Comparison of ENCODE assay signal across 20 cellular contexts in genomic region chr6:15355683-15356099, GRCh38.
DNase-seq lines count a peak whose midpoint lies in the region; ATAC-seq and TF ChIP-seq lines count a peak whose summit lies in the region.
"Had no signal": no experiment of that assay in that cellular context is flagged by ENCODE, and none has a peak within 500 bp of the region (broad histone marks: within the 10 kb centered on the region; RNA-seq: fewer than 3 reads in every experiment).

No MANE protein-coding gene starts in this region.

- no peak for ATAC-seq in IMR-90 (ENCODE audit: low read depth)
- peak; percentile 29 to 71 for ATAC-seq in gastrocnemius medialis
- ATAC-seq: stimulated activated naive CD8-positive, alpha-beta T cell treated with anti-CD3 and anti-CD28 coated beads, Interleukin-15, amount 100 ng/mL, for 72 hours had no signal

- H3K36me3 Mint-ChIP-seq in activated T-cell treated with anti-CD3 and anti-CD28 coated beads, Interleukin-2, amount 50 U/mL, for 24 hours (ENCODE audit: low read depth), result peaks cover 56% of the 10 kb centered on the region
- H3K36me3 Mint-ChIP-seq in Caco-2 (ENCODE audit: insufficient read depth, unreplicated experiment), result no peaks in the 10 kb centered on the region
- H3K36me3 Mint-ChIP-seq: mesothelial cell of epicardium had no signal

- H3K27ac Mint-ChIP-seq in activated T-cell treated with anti-CD3 and anti-CD28 coated beads, Interleukin-2, amount 50 U/mL, for 24 hours, result peak overlapping the region; percentile 19
- no peak overlapping the region for H3K27ac Mint-ChIP-seq in Caco-2 (ENCODE audit: unreplicated experiment)
- H3K27ac Mint-ChIP-seq: activated naive CD8-positive, alpha-beta T cell; mesothelial cell of epicardium had no signal

- H4K20me1 ChIP-seq in IMR-90 (ENCODE audit: insufficient read depth, low read length), result peaks cover 91% of the 10 kb centered on the region

- H4K5ac ChIP-seq in IMR-90 (ENCODE audit: low read depth, low read length), result no peak overlapping the region

- no peak overlapping the region for H4K8ac ChIP-seq in IMR-90 (ENCODE audit: low read depth in 2 of 2, low read length in 2 of 2)

- POLR2A ChIA-PET in IMR-90 (lab: Charles Lee; ENCODE audit: unreplicated experiment) (no interaction called here), Caco-2 (lab: Charles Lee) (no interaction called here)

- H3K79me1 ChIP-seq in IMR-90 (ENCODE audit: low read depth in 1 of 2, low read length in 2 of 2), result peaks cover 36 to 86% of the 10 kb centered on the region in 2 experiments

- H3K4ac ChIP-seq in IMR-90 (ENCODE audit: low read depth, low read length), result no peak overlapping the region; the same call in 1 of the 2 replicates

- H3K9me3 ChIP-seq in IMR-90 (ENCODE audit: control insufficient read depth, insufficient read depth, low read length), result no peaks in the 10 kb centered on the region
- no peaks in the 10 kb centered on the region for H3K9me3 ChIP-seq in gastrocnemius medialis
- H3K9me3 ChIP-seq in Caco-2, result no peaks in the 10 kb centered on the region
- H3K9me3 ChIP-seq: left ventricle myocardium inferior, MG63, spleen, transverse colon had no signal

- no peak overlapping the region for H3K4me3 Mint-ChIP-seq in activated T-cell treated with anti-CD3 and anti-CD28 coated beads, Interleukin-2, amount 50 U/mL, for 24 hours
- no peak overlapping the region for H3K4me3 Mint-ChIP-seq in Caco-2 (ENCODE audit: unreplicated experiment)
- H3K4me3 Mint-ChIP-seq: activated naive CD8-positive, alpha-beta T cell; mesothelial cell of epicardium; neural crest cell; stimulated activated naive CD8-positive, alpha-beta T cell treated with anti-CD3 and anti-CD28 coated beads, Interleukin-15, amount 100 ng/mL, for 72 hours had no signal

- peaks cover 32% of the 10 kb centered on the region for H3K9me1 ChIP-seq in IMR-90 (ENCODE audit: insufficient read depth, low read length)

- H3K9me3 Mint-ChIP-seq in activated T-cell treated with anti-CD3 and anti-CD28 coated beads, Interleukin-2, amount 50 U/mL, for 24 hours, result no peaks in the 10 kb centered on the region
- no peaks in the 10 kb centered on the region for H3K9me3 Mint-ChIP-seq in Caco-2 (ENCODE audit: unreplicated experiment)
- H3K9me3 Mint-ChIP-seq: IgD-negative memory B cell; mesothelial cell of epicardium; neural crest cell; stimulated activated naive CD8-positive, alpha-beta T cell treated with anti-CD3 and anti-CD28 coated beads, Interleukin-15, amount 100 ng/mL, for 72 hours had no signal

- H3K18ac ChIP-seq in IMR-90 (ENCODE audit: low read depth, low read length), result no peak overlapping the region

- H3K27me3 ChIP-seq in IMR-90 (ENCODE audit: control insufficient read depth, insufficient read depth, low read length), result no peaks in the 10 kb centered on the region
- H3K27me3 ChIP-seq in gastrocnemius medialis, result no peaks in the 10 kb centered on the region
- H3K27me3 ChIP-seq in Caco-2 (replicated peaks; ENCODE audit: control insufficient read depth, insufficient read depth, low read length), result no peaks in the 10 kb centered on the region
- H3K27me3 ChIP-seq: MG63, spleen, transverse colon had no signal

- H4K91ac ChIP-seq in IMR-90 (ENCODE audit: insufficient read depth, low read depth, low read length), result no peak overlapping the region

- H3K27ac ChIP-seq in IMR-90 (ENCODE audit: insufficient read depth, low read length) (no peak overlapping the region), gastrocnemius medialis (peak overlapping the region; percentile 54 to 59 (median 56))
- H3K27ac ChIP-seq: left ventricle myocardium inferior, transverse colon had no signal

- H3K9ac ChIP-seq in IMR-90 (ENCODE audit: low read depth, low read length), result no peak overlapping the region

- in situ Hi-C loops in IMR-90 (cut with MboI; ENCODE audit: low sequenced_read_pairs) (no loop called here), gastrocnemius medialis (cut with MboI; ENCODE audit: low sequenced_read_pairs in 4 of 4) (loop anchor here in 1 of 4 donors (25.0 kb wide), 1 partner anchor 93 kb away; no protein-coding TSS in a partner anchor)

- H2AK5ac ChIP-seq in IMR-90 (ENCODE audit: low read depth, low read length), result no peak overlapping the region

- H3K36me3 ChIP-seq in IMR-90 (ENCODE audit: control insufficient read depth, insufficient read depth, low read length), result no peaks in the 10 kb centered on the region
- no peaks in the 10 kb centered on the region for H3K36me3 ChIP-seq in gastrocnemius medialis
- H3K36me3 ChIP-seq in Caco-2 (ENCODE audit: control insufficient read depth, insufficient read depth, low read length), result no peaks in the 10 kb centered on the region
- H3K36me3 ChIP-seq: left ventricle myocardium inferior, MG63, spleen, transverse colon had no signal

- no peak overlapping the region for H3K4me3 ChIP-seq in IMR-90 (ENCODE audit: insufficient read depth, low read depth, low read length)
- H3K4me3 ChIP-seq in gastrocnemius medialis, result no peak overlapping the region
- H3K4me3 ChIP-seq in Caco-2 (ENCODE audit: low read depth, low read length), result no peak overlapping the region
- H3K4me3 ChIP-seq: left ventricle myocardium inferior, MG63, spleen, transverse colon had no signal

- no peak overlapping the region for H2AFZ ChIP-seq in IMR-90 (replicated peaks; ENCODE audit: low read length, poor library complexity)

- H2AK9ac ChIP-seq in IMR-90 (replicated peaks; ENCODE audit: low read depth, low read length, poor library complexity), result no peak overlapping the region

- TF ChIP-seq POLR2A in IMR-90 (IDR thresholded peaks at IDR 0.05; ENCODE audit: low read depth, low read length) (no peak), gastrocnemius medialis (IDR thresholded peaks at IDR 0.05) (no peak)

- dilution Hi-C loops in IMR-90 (cut with HindIII; ENCODE audit: low sequenced_read_pairs, unreplicated experiment), result no loop called here

- intact Hi-C loops in IMR-90 (cut with micrococcal nuclease) (no loop called here), gastrocnemius medialis (cut with DNase I; ENCODE audit: low total_unique reads) (loop anchor here (5.0 to 10.0 kb wide), 2 partner anchors 77 to 431 kb away; no protein-coding TSS in a partner anchor), Caco-2 (cut with micrococcal nuclease; ENCODE audit: unreplicated experiment) (no loop called here)

- peaks cover 79% of the 10 kb centered on the region for H3K4me1 Mint-ChIP-seq in activated T-cell treated with anti-CD3 and anti-CD28 coated beads, Interleukin-2, amount 50 U/mL, for 24 hours (ENCODE audit: low read depth)
- peaks cover 8% of the 10 kb centered on the region for H3K4me1 Mint-ChIP-seq in Caco-2 (ENCODE audit: low read depth, unreplicated experiment)

- BruUV-seq in IMR-90 (replicated peaks; lab: Mats Ljungman, UMichigan) (no TSS peak), Caco-2 (replicated peaks; lab: Mats Ljungman, UMichigan) (no TSS peak)

- H2BK5ac ChIP-seq in IMR-90 (ENCODE audit: low read depth, low read length, poor library complexity, severe bottlenecking), result no peak overlapping the region

- no peak overlapping the region for H3K4me2 ChIP-seq in IMR-90 (ENCODE audit: low read depth, low read length)

- H2BK120ac ChIP-seq in IMR-90 (ENCODE audit: low read depth, low read length), result no peak overlapping the region

- no peak overlapping the region for H3K14ac ChIP-seq in IMR-90 (replicated peaks; ENCODE audit: low read depth, low read length)

- DNase-seq in activated T-cell treated with anti-CD3 and anti-CD28 coated beads, Interleukin-2, amount 50 U/mL, for 24 hours, result no peak
- no peak for DNase-seq in activated T-cell treated with anti-CD3 and anti-CD28 coated beads for 4 hours
- DNase-seq in IMR-90, result peak; percentile 50
- peak; percentile 13 for DNase-seq in fibroblast of gingiva (ENCODE audit: low read depth)
- DNase-seq in gastrocnemius medialis, result peak in 1 of 2 donors; percentile 67
- no peak for DNase-seq in NCI-H146 treated with DMSO at 0.1 percent for 48 hours (lab: John Stamatoyannopoulos, UW; ENCODE audit: unreplicated experiment)
- no peak for DNase-seq in activated naive CD4-positive, alpha-beta T cell treated with anti-CD3 and anti-CD28 coated beads, Interleukin-2, amount 50 U/mL, for 16 hours
- DNase-seq in Caco-2, result no peak
- DNase-seq: left ventricle myocardium inferior; MG63; NCI-H1694 treated with DMSO at 0.1 percent for 48 hours; spleen; stimulated activated CD4-positive, alpha-beta T cell treated with anti-CD3 and anti-CD28 coated beads, Interleukin-4, amount 100 ng/mL, for 24 hours; stimulated activated naive CD8-positive, alpha-beta T cell treated with anti-CD3 and anti-CD28 coated beads, Interleukin-15, amount 100 ng/mL, for 72 hours; SW 1271; transverse colon had no signal

- H2BK15ac ChIP-seq in IMR-90 (ENCODE audit: low read depth, low read length), result no peak overlapping the region

- WGBS in IMR-90 (ENCODE audit: extremely low coverage in 2 of 2, insufficient read length in 1 of 2), 2 experiments, result 92% methylated on average over 6 of the region's 10 CpGs; no CpG with 5 or more reads in 1 of the 2 experiments

- no peak overlapping the region for H3K56ac ChIP-seq in IMR-90 (ENCODE audit: extremely low read depth, insufficient read depth, low read length)

- no peak for TF ChIP-seq RAD21 in IMR-90 (IDR thresholded peaks at IDR 0.05; ENCODE audit: low read length)

- H3K4me1 ChIP-seq in IMR-90 (ENCODE audit: control insufficient read depth, insufficient read depth, low read length), result peaks cover 27% of the 10 kb centered on the region
- peaks cover 85 to 89% of the 10 kb centered on the region in 2 donors for H3K4me1 ChIP-seq in gastrocnemius medialis
- H3K4me1 ChIP-seq in Caco-2, result no peaks in the 10 kb centered on the region

- H3K23ac ChIP-seq in IMR-90 (ENCODE audit: low read depth, low read length), result no peak overlapping the region

- CTCF ChIA-PET in IMR-90 (lab: Yijun Ruan, JAX), result interaction anchor here (0.5 to 0.6 kb wide), 2 partner anchors 27 to 136 kb away, joined by 4 to 12 read pairs; no protein-coding TSS in a partner anchor
- CTCF ChIA-PET in Caco-2 (lab: Charles Lee), result no interaction called here

- no peak overlapping the region for H2BK20ac ChIP-seq in IMR-90 (ENCODE audit: low read depth, low read length)

- TF ChIP-seq CTCF in IMR-90 (conservative IDR thresholded peaks at IDR 0.05; ENCODE audit: low read depth, low read length), result no peak
- TF ChIP-seq CTCF in gastrocnemius medialis (IDR thresholded peaks at IDR 0.05 in 4 of 5, conservative IDR thresholded peaks at IDR 0.05 in 1 of 5), result no peak
- no peak for TF ChIP-seq CTCF in Caco-2 (IDR thresholded peaks at IDR 0.05; ENCODE audit: insufficient read depth in 1 of 2, low read depth in 1 of 2, low read length in 1 of 2, severe bottlenecking in 1 of 2, unreplicated experiment in 1 of 2)

- no peaks in the 10 kb centered on the region for H3K27me3 Mint-ChIP-seq in activated T-cell treated with anti-CD3 and anti-CD28 coated beads, Interleukin-2, amount 50 U/mL, for 24 hours
- no peaks in the 10 kb centered on the region for H3K27me3 Mint-ChIP-seq in Caco-2 (ENCODE audit: insufficient read depth, unreplicated experiment)
- H3K27me3 Mint-ChIP-seq: activated naive CD8-positive, alpha-beta T cell; IgD-negative memory B cell; stimulated activated naive CD8-positive, alpha-beta T cell treated with anti-CD3 and anti-CD28 coated beads, Interleukin-15, amount 100 ng/mL, for 72 hours had no signal

TF ChIP-seq in IMR-90, 13 proteins besides CTCF, POLR2A, EP300 and RAD21 (continues in another document):
- TF ChIP-seq CHD1 (IDR thresholded peaks at IDR 0.05; ENCODE audit: low read depth, low read length), result no peak

Comparison
In these comparisons a context has a peak if more than half of its experiments do, and no peak if none do; other contexts are left out.
1. DNase-seq: peak in IMR-90 (single experiment) and fibroblast of gingiva (single experiment); none in activated T-cell treated with anti-CD3 and anti-CD28 coated beads, Interleukin-2, amount 50 U/mL, for 24 hours (single experiment), activated T-cell treated with anti-CD3 and anti-CD28 coated beads for 4 hours (single experiment), NCI-H146 treated with DMSO at 0.1 percent for 48 hours (single experiment), activated naive CD4-positive, alpha-beta T cell treated with anti-CD3 and anti-CD28 coated beads, Interleukin-2, amount 50 U/mL, for 16 hours (single experiment) and Caco-2 (0 of 2).